1 cellular context compared by ENCODE assay signal in the genomic region with DNA sequence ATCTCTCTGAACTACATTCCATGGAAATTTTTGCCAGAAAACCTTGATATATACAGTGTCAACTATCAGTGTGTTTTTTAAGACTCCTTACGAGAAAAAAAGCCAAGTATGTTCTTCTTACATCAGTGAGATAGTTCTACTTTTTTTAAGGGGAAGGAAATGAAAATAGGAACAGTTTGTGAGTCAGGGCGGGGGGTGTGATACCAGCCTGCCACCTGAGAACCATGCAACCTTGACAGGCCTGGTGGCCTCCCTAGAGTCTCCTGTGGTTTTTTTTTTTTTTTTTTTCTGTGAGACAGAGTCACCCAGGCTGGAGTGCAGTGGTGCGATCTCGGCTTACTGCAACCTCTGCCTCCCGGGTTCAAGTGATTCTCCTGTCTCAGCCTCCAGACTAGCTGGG.
TF ChIP-seq lines count a peak whose summit lies in the region.

No MANE protein-coding gene starts in this region.

TF ChIP-seq in GM23338, 12 proteins besides CTCF, POLR2A, EP300 and RAD21 (continued from another document):
- TF ChIP-seq, protein P1, sequence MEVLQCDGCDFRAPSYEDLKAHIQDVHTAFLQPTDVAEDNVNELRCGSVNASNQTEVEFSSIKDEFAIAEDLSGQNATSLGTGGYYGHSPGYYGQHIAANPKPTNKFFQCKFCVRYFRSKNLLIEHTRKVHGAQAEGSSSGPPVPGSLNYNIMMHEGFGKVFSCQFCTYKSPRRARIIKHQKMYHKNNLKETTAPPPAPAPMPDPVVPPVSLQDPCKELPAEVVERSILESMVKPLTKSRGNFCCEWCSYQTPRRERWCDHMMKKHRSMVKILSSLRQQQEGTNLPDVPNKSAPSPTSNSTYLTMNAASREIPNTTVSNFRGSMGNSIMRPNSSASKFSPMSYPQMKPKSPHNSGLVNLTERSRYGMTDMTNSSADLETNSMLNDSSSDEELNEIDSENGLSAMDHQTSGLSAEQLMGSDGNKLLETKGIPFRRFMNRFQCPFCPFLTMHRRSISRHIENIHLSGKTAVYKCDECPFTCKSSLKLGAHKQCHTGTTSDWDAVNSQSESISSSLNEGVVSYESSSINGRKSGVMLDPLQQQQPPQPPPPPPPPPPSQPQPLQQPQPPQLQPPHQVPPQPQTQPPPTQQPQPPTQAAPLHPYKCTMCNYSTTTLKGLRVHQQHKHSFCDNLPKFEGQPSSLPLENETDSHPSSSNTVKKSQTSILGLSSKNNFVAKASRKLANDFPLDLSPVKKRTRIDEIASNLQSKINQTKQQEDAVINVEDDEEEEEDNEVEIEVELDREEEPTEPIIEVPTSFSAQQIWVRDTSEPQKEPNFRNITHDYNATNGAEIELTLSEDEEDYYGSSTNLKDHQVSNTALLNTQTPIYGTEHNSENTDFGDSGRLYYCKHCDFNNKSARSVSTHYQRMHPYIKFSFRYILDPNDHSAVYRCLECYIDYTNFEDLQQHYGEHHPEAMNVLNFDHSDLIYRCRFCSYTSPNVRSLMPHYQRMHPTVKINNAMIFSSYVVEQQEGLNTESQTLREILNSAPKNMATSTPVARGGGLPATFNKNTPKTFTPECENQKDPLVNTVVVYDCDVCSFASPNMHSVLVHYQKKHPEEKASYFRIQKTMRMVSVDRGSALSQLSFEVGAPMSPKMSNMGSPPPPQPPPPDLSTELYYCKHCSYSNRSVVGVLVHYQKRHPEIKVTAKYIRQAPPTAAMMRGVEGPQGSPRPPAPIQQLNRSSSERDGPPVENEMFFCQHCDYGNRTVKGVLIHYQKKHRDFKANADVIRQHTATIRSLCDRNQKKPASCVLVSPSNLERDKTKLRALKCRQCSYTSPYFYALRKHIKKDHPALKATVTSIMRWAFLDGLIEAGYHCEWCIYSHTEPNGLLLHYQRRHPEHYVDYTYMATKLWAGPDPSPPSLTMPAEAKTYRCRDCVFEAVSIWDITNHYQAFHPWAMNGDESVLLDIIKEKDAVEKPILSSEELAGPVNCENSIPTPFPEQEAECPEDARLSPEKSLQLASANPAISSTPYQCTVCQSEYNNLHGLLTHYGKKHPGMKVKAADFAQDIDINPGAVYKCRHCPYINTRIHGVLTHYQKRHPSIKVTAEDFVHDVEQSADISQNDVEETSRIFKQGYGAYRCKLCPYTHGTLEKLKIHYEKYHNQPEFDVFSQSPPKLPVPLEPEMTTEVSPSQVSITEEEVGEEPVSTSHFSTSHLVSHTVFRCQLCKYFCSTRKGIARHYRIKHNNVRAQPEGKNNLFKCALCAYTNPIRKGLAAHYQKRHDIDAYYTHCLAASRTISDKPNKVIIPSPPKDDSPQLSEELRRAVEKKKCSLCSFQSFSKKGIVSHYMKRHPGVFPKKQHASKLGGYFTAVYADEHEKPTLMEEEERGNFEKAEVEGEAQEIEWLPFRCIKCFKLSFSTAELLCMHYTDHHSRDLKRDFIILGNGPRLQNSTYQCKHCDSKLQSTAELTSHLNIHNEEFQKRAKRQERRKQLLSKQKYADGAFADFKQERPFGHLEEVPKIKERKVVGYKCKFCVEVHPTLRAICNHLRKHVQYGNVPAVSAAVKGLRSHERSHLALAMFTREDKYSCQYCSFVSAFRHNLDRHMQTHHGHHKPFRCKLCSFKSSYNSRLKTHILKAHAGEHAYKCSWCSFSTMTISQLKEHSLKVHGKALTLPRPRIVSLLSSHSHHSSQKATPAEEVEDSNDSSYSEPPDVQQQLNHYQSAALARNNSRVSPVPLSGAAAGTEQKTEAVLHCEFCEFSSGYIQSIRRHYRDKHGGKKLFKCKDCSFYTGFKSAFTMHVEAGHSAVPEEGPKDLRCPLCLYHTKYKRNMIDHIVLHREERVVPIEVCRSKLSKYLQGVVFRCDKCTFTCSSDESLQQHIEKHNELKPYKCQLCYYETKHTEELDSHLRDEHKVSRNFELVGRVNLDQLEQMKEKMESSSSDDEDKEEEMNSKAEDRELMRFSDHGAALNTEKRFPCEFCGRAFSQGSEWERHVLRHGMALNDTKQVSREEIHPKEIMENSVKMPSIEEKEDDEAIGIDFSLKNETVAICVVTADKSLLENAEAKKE (CRISPR knock-in tag; IDR thresholded peaks at IDR 0.05), result no peak
- TF ChIP-seq POLR2AphosphoS5 (IDR thresholded peaks at IDR 0.05; ENCODE audit: low read depth), result no peak
- TF ChIP-seq EZH2 (IDR thresholded peaks at IDR 0.05; ENCODE audit: low read depth, unreplicated experiment), result no peak
